In the genomic region with DNA sequence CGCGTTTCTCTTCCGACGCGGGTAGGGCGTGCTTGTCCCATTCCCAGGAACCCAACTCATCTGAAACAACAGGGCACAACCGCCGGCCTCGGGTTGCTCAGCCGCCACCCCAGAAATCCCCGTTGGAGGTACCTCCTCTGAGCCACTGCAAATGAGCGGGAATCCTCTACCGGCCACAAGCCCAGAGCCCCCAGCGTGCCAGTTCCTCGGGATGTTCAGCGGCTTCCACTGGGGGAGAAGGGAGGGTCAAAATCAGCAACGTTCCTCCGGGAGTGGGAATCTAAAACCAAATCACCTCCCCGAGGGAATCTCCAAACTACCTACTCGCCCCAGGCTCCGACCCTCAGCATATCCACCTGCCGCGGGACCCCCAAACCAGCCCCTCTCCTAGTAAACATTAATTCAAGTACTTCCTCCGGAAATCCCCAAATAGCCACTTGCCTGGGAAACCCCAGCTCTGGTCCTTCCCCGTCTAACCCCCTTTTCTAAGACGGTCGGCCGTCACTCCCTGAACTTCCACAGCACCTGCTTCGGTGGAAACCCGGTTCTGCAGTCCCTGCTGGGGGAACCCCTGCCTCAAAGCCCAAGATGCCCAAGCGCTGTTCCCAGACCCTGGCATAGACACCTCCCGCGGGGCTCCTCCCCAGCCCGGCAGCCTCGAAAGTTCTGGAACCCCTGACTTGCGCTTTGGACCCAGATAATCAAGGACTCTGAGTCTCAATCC, we compare ENCODE assay signal across 9 cellular contexts. TPM values are rescaled to one million over a fixed set of nuclear protein-coding genes. Genes with fewer than 3 reads are reported as not detected.
DNase-seq lines count a peak whose midpoint lies in the region; ATAC-seq, FAIRE-seq and TF ChIP-seq lines count a peak whose summit lies in the region.
"Had no signal": no experiment of that assay in that cellular context is flagged by ENCODE, and none has a peak within 500 bp of the region (broad histone marks: within the 10 kb centered on the region; RNA-seq: fewer than 3 reads in every experiment).

No MANE protein-coding gene starts in this region.

- DNase-seq in activated naive CD8-positive, alpha-beta T cell treated with anti-CD3 and anti-CD28 coated beads for 36 hours: no peak
- DNase-seq in activated B cell treated with CpG ODN at 0.5 μM for 24 hours (no peak), iris pigment epithelial cell (ENCODE audit: low read depth) (peak; percentile 49), NCI-H1092 treated with DMSO at 0.1 percent for 48 hours (lab: John Stamatoyannopoulos, UW) (no peak), frontal cortex (ENCODE audit: low spot score in 2 of 2) (no peak)
- DNase-seq in activated CD4-positive, CD25-positive, alpha-beta regulatory T cell treated with anti-CD3 and anti-CD28 coated beads, Interleukin-2, amount 50 U/mL, for 72 hours: no peak

- CTCF ChIA-PET in activated B cell treated with CpG ODN at 0.5 μM for 24 hours (lab: Charles Lee): interaction anchor here (1.5 kb wide), 1 partner anchor 17 kb away, joined by 4 read pairs; no protein-coding TSS in a partner anchor

- POLR2A ChIA-PET in activated B cell treated with CpG ODN at 0.5 μM for 24 hours (lab: Charles Lee): no interaction called here

- no peaks in the 10 kb centered on the region for H3K36me3 Mint-ChIP-seq in activated naive CD8-positive, alpha-beta T cell
- H3K36me3 Mint-ChIP-seq in activated naive CD8-positive, alpha-beta T cell treated with anti-CD3 and anti-CD28 coated beads for 36 hours: no peaks in the 10 kb centered on the region
- no peaks in the 10 kb centered on the region for H3K36me3 Mint-ChIP-seq in activated B cell treated with CpG ODN at 0.5 μM for 24 hours (ENCODE audit: low read depth)

- H3K4me3 Mint-ChIP-seq in activated naive CD8-positive, alpha-beta T cell: peak overlapping the region; percentile 58
- H3K4me3 Mint-ChIP-seq in activated naive CD8-positive, alpha-beta T cell treated with anti-CD3 and anti-CD28 coated beads for 36 hours: no peak overlapping the region
- H3K4me3 Mint-ChIP-seq in activated B cell treated with CpG ODN at 0.5 μM for 24 hours: peak overlapping the region; percentile 79

- intact Hi-C loops in activated B cell treated with CpG ODN at 0.5 μM for 24 hours (cut with micrococcal nuclease): loop anchor here (1.0 kb wide), 2 partner anchors 110 to 534 kb away; no protein-coding TSS in a partner anchor

- peak; percentile 23 for ATAC-seq in HG02840 (IDR thresholded peaks at IDR 0.05; ENCODE audit: low FRiP score, unreplicated experiment)
- peak; percentile 26 for ATAC-seq in activated B cell treated with CpG ODN at 0.5 μM for 24 hours (ENCODE audit: low read depth)

- H3K27me3 Mint-ChIP-seq in activated naive CD8-positive, alpha-beta T cell: peaks cover 24% of the 10 kb centered on the region
- H3K27me3 Mint-ChIP-seq in activated naive CD8-positive, alpha-beta T cell treated with anti-CD3 and anti-CD28 coated beads for 36 hours: peaks cover 62% of the 10 kb centered on the region
- peaks cover 41% of the 10 kb centered on the region for H3K27me3 Mint-ChIP-seq in activated B cell treated with CpG ODN at 0.5 μM for 24 hours

- TF ChIP-seq CTCF in activated B cell treated with CpG ODN at 0.5 μM for 24 hours (IDR thresholded peaks at IDR 0.05): no peak

- no peak overlapping the region for H3K27ac Mint-ChIP-seq in activated naive CD8-positive, alpha-beta T cell
- no peak overlapping the region for H3K27ac Mint-ChIP-seq in activated naive CD8-positive, alpha-beta T cell treated with anti-CD3 and anti-CD28 coated beads for 36 hours
- no peak overlapping the region for H3K27ac Mint-ChIP-seq in activated B cell treated with CpG ODN at 0.5 μM for 24 hours

- no peaks in the 10 kb centered on the region for H3K9me3 Mint-ChIP-seq in activated naive CD8-positive, alpha-beta T cell (ENCODE audit: low read depth)
- H3K9me3 Mint-ChIP-seq in activated naive CD8-positive, alpha-beta T cell treated with anti-CD3 and anti-CD28 coated beads for 36 hours: no peaks in the 10 kb centered on the region
- no peaks in the 10 kb centered on the region for H3K9me3 Mint-ChIP-seq in activated B cell treated with CpG ODN at 0.5 μM for 24 hours

- peaks cover 13% of the 10 kb centered on the region for H3K4me1 Mint-ChIP-seq in activated naive CD8-positive, alpha-beta T cell (ENCODE audit: low read depth)
- peaks cover 14% of the 10 kb centered on the region for H3K4me1 Mint-ChIP-seq in activated naive CD8-positive, alpha-beta T cell treated with anti-CD3 and anti-CD28 coated beads for 36 hours
- H3K4me1 Mint-ChIP-seq in activated B cell treated with CpG ODN at 0.5 μM for 24 hours: peaks cover 21% of the 10 kb centered on the region

- FAIRE-seq in frontal cortex (lab: Jason Lieb, UNC): no peak
- FAIRE-seq: endometrium had no signal

RNA-seq across cellular contexts. Expression of a gene that starts 0.9 kb away (rescaled TPM):
- total RNA-seq in activated naive CD8-positive, alpha-beta T cell treated with anti-CD3 and anti-CD28 coated beads for 36 hours: under 1 TPM; 0.60 to 0.70 TPM
- 2.0 and 2.5 TPM in 2 replicates for total RNA-seq in activated B cell treated with CpG ODN at 0.5 μM for 24 hours
- total RNA-seq in frontal cortex: 2.0 TPM

RNA-seq across cellular contexts. Expression of a gene that starts 34.9 kb away (rescaled TPM):
- not detected for total RNA-seq in activated naive CD8-positive, alpha-beta T cell treated with anti-CD3 and anti-CD28 coated beads for 36 hours
- total RNA-seq in activated B cell treated with CpG ODN at 0.5 μM for 24 hours (not detected in 2 replicates), frontal cortex (not detected)
